3 cellular contexts compared by ENCODE assay signal in the genomic region with DNA sequence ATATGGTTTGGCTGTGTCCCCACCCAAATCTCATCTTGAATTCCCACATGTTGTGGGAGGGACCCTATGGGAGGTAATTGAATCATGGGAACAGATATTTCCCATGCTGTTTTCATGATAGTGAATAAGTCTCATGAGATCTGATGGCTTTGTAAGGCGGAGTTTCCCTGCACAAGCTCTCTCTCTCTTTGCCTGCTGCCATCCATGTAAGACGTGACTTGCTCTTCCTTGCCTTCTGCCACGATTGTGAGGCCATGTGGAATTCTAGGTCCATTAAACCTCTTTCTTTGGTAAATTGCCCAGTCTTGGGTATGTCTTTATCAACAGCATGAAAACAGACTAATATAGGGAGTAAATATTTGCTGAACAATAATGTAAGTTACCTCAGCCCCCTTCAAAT. TPM values are rescaled to one million over a fixed set of nuclear protein-coding genes. Genes with fewer than 3 reads are reported as not detected.
"Had no signal": no experiment of that assay in that cellular context is flagged by ENCODE, and none has a peak within 500 bp of the region (broad histone marks: within the 10 kb centered on the region; RNA-seq: fewer than 3 reads in every experiment).

No MANE protein-coding gene starts in this region.

RNA-seq across cellular contexts. Expression of a gene that starts 4.2 kb away (rescaled TPM):
- total RNA-seq: lung microvascular endothelial cell, myocyte had no signal
- polyA plus RNA-seq: immature natural killer cell had no signal
